Comparison of ENCODE assay signal across 8 cellular contexts in the genomic region with DNA sequence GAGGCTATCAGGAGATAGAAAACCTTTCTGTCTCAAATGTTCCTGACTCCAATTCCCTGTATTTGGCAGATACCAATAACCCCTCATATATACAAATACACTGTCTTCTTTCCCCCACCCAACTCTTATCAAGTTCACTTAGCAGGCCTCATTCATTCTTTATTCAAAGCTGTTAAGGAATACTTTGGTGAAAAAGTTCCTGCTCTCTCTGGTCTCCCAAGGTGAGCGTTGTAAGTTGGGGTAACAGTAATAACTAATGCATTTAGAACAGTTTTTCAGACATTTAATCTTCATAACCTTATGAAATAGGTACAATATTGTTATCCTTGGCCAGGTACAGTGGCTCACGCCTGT. TPM values are rescaled to one million over a fixed set of nuclear protein-coding genes. Genes with fewer than 3 reads are reported as not detected.
DNase-seq lines count a peak whose midpoint lies in the region; ATAC-seq and TF ChIP-seq lines count a peak whose summit lies in the region.

No MANE protein-coding gene starts in this region.

- H3K36me3 Mint-ChIP-seq in Caco-2 (ENCODE audit: insufficient read depth, unreplicated experiment): no peaks in the 10 kb centered on the region

- no peaks in the 10 kb centered on the region for H3K9me3 Mint-ChIP-seq in Caco-2 (ENCODE audit: unreplicated experiment)

- CTCF ChIA-PET in Caco-2 (lab: Charles Lee): interaction anchor here (0.5 to 3.8 kb wide), 27 partner anchors 9 to 450 kb away, joined by 3 to 37 read pairs (median 7); partner anchors contain the start of genes CD63, ORMDL2, PA2G4 and PYM1

- no peak overlapping the region for H3K27ac ChIP-seq in colonic mucosa
- H3K27ac ChIP-seq in mesendoderm (ENCODE audit: low read depth, low read length): no peak overlapping the region

- DNase-seq in Caco-2 (no peak), MG63 (no peak), colonic mucosa (no peak), cerebellar cortex (ENCODE audit: low spot score) (no peak), cerebellar nuclear complex (lab: John Stamatoyannopoulos, UW) (no peak), mesendoderm (no peak)

- H3K4me3 ChIP-seq in Caco-2 (ENCODE audit: low read depth, low read length) (no peak overlapping the region), MG63 (peak overlapping the region; percentile 63), colonic mucosa (peak overlapping the region; percentile 37), neuron (ENCODE audit: low read length) (peak overlapping the region; percentile 58), mesendoderm (ENCODE audit: low read length) (no peak overlapping the region)

- peaks cover 28% of the 10 kb centered on the region for H3K4me1 Mint-ChIP-seq in Caco-2 (ENCODE audit: low read depth, unreplicated experiment)

- no peak overlapping the region for H3K4me2 ChIP-seq in mesendoderm (ENCODE audit: low read length)

- intact Hi-C loops in Caco-2 (cut with micrococcal nuclease; ENCODE audit: unreplicated experiment) (loop anchor here (1.0 to 2.0 kb wide), 3 partner anchors 188 to 258 kb away; partner anchors contain the start of genes PYM1 and SUOX), colonic mucosa (cut with DNase I) (loop anchor here (5.0 kb wide), 1 partner anchor 198 kb away; no protein-coding TSS in a partner anchor)

- no peaks in the 10 kb centered on the region for H3K27me3 ChIP-seq in Caco-2 (replicated peaks; ENCODE audit: control insufficient read depth, insufficient read depth, low read length)
- H3K27me3 ChIP-seq in MG63: no peaks in the 10 kb centered on the region
- H3K27me3 ChIP-seq in colonic mucosa: no peaks in the 10 kb centered on the region
- no peaks in the 10 kb centered on the region for H3K27me3 ChIP-seq in neuron (ENCODE audit: insufficient read depth, low read length)
- no peaks in the 10 kb centered on the region for H3K27me3 ChIP-seq in mesendoderm (ENCODE audit: insufficient read depth, low read length, poor library complexity)

- no peak overlapping the region for H3K27ac Mint-ChIP-seq in Caco-2 (ENCODE audit: unreplicated experiment)

- no peak overlapping the region for H2BK120ac ChIP-seq in mesendoderm (ENCODE audit: low read depth, low read length)

- H3K36me3 ChIP-seq in Caco-2 (ENCODE audit: control insufficient read depth, insufficient read depth, low read length) (no peaks in the 10 kb centered on the region), MG63 (no peaks in the 10 kb centered on the region), colonic mucosa (no peaks in the 10 kb centered on the region), neuron (ENCODE audit: insufficient read depth, low read length) (no peaks in the 10 kb centered on the region), mesendoderm (ENCODE audit: control insufficient read depth, insufficient read depth, low read length) (no peaks in the 10 kb centered on the region)

- H4K8ac ChIP-seq in mesendoderm (ENCODE audit: low read depth, low read length): no peak overlapping the region

- no peak overlapping the region for H2BK5ac ChIP-seq in mesendoderm (ENCODE audit: low read length)

- no peak for ATAC-seq in GM18502 (IDR thresholded peaks at IDR 0.05; ENCODE audit: poor library complexity, unreplicated experiment)

- H2AFZ ChIP-seq in neuron (ENCODE audit: low read depth, low read length): no peak overlapping the region

- TF ChIP-seq CTCF in Caco-2 (IDR thresholded peaks at IDR 0.05; ENCODE audit: insufficient read depth in 1 of 2, low read depth in 1 of 2, low read length in 1 of 2, severe bottlenecking in 1 of 2, unreplicated experiment in 1 of 2) (no peak), colonic mucosa (IDR thresholded peaks at IDR 0.05) (peak; percentile 30)

- H3K56ac ChIP-seq in mesendoderm (ENCODE audit: low read length): no peak overlapping the region

- H3K23ac ChIP-seq in mesendoderm (ENCODE audit: low read length): no peak overlapping the region

- POLR2A ChIA-PET in Caco-2 (lab: Charles Lee): interaction anchor here (0.8 to 1.2 kb wide), 2 partner anchors 9 to 79 kb away, joined by 3 to 9 read pairs; partner anchors contain the start of genes ORMDL2 and SARNP

- peaks cover 2% of the 10 kb centered on the region for H3K79me1 ChIP-seq in mesendoderm (ENCODE audit: low read length)

- no TSS peak for BruUV-seq in Caco-2 (replicated peaks; lab: Mats Ljungman, UMichigan)

- peaks cover 1% of the 10 kb centered on the region for H3K79me2 ChIP-seq in mesendoderm (ENCODE audit: control insufficient read depth, insufficient read depth, low read length)

- WGBS in mesendoderm (ENCODE audit: extremely low coverage, insufficient coverage, low lambda C conversion rate): no CpG with 5 or more reads among the region's 2 CpGs

- H3K9me3 ChIP-seq in Caco-2: no peaks in the 10 kb centered on the region
- no peaks in the 10 kb centered on the region for H3K9me3 ChIP-seq in MG63
- no peaks in the 10 kb centered on the region for H3K9me3 ChIP-seq in colonic mucosa
- H3K9me3 ChIP-seq in neuron (ENCODE audit: low read length): no peaks in the 10 kb centered on the region

- no peak overlapping the region for H3K18ac ChIP-seq in mesendoderm (ENCODE audit: low read length)

- no peak overlapping the region for H4K5ac ChIP-seq in mesendoderm (ENCODE audit: low read length)

- no peak overlapping the region for H2BK15ac ChIP-seq in mesendoderm (replicated peaks; ENCODE audit: low read depth)

- H3K4ac ChIP-seq in mesendoderm (ENCODE audit: low read depth, low read length): no peak overlapping the region

- no peak overlapping the region for H2AK5ac ChIP-seq in mesendoderm (ENCODE audit: low read length)

- H3K4me1 ChIP-seq in Caco-2 (peaks cover 14% of the 10 kb centered on the region), colonic mucosa (peaks cover 9% of the 10 kb centered on the region), neuron (ENCODE audit: insufficient read depth, low read length) (peaks cover 25% of the 10 kb centered on the region), mesendoderm (ENCODE audit: control insufficient read depth, low read depth, low read length) (peaks cover 3% of the 10 kb centered on the region)

- H3K9ac ChIP-seq in colonic mucosa (ENCODE audit: low read depth in 2 of 2, low read length in 2 of 2) (peak overlapping the region in 1 of 2 donors; percentile 76), mesendoderm (ENCODE audit: low read length) (no peak overlapping the region)

- H3K4me3 Mint-ChIP-seq in Caco-2 (ENCODE audit: unreplicated experiment): peak overlapping the region; percentile 77

- H3K27me3 Mint-ChIP-seq in Caco-2 (ENCODE audit: insufficient read depth, unreplicated experiment): no peaks in the 10 kb centered on the region

RNA-seq across cellular contexts. Expression of gene GDF11, which starts 3.9 kb away (rescaled TPM):
- 11.0 and 13.3 TPM in 2 replicates for total RNA-seq in Caco-2 (2022)
- 2.8 and 3.9 TPM in 2 replicates for total RNA-seq in MG63 (2014; rRNA removed; shearing (Covaris generic); ENCODE audit: low replicate concordance)
- total RNA-seq in colonic mucosa: 1 to 10 TPM; 3.2 to 3.7 TPM
- polyA plus RNA-seq in mesendoderm (2013, experiment 1 of 2): 6.5 TPM
- 7.0 TPM for polyA plus RNA-seq in mesendoderm (2013, experiment 2 of 2)

RNA-seq across cellular contexts. Expression of gene CD63, which starts 10.2 kb away (rescaled TPM):
- 947 and 983 TPM in 2 replicates for total RNA-seq in Caco-2 (2022)
- total RNA-seq in MG63 (2014; rRNA removed; shearing (Covaris generic); ENCODE audit: low replicate concordance): 1,474 and 1,678 TPM in 2 replicates
- 1,000 to 10,000 TPM in 1 of 2 donors, 100 to 1,000 TPM in 1; 707 to 1,094 TPM for total RNA-seq in colonic mucosa
- 760 TPM for polyA plus RNA-seq in mesendoderm (2013, experiment 1 of 2)
- 752 TPM for polyA plus RNA-seq in mesendoderm (2013, experiment 2 of 2)

RNA-seq across cellular contexts. Expression of gene RDH5, which starts 18.8 kb away (rescaled TPM):
- 6.0 and 9.7 TPM in 2 replicates for total RNA-seq in Caco-2 (2022)
- total RNA-seq in MG63 (2014; rRNA removed; shearing (Covaris generic); ENCODE audit: low replicate concordance): 3.1 and 5.0 TPM in 2 replicates
- total RNA-seq in colonic mucosa: 10 to 100 TPM; 22.6 to 29.6 TPM
- polyA plus RNA-seq in mesendoderm (2013, experiment 1 of 2): 2.5 TPM
- polyA plus RNA-seq in mesendoderm (2013, experiment 2 of 2): 2.0 TPM

RNA-seq across cellular contexts. Expression of gene BLOC1S1, which starts 23.2 kb away (rescaled TPM):
- total RNA-seq in Caco-2 (2022) (59.4 and 73.7 TPM in 2 replicates), colonic mucosa (100 to 1,000 TPM; 214 to 242 TPM)
- total RNA-seq in MG63 (2014; rRNA removed; shearing (Covaris generic); ENCODE audit: low replicate concordance): 75.7 and 97.6 TPM in 2 replicates
- polyA plus RNA-seq in mesendoderm (2013, experiment 1 of 2): 63.3 TPM
- polyA plus RNA-seq in mesendoderm (2013, experiment 2 of 2): 65.5 TPM

RNA-seq across cellular contexts. Expression of gene ITGA7, which starts 31.3 kb away (rescaled TPM):
- total RNA-seq in Caco-2 (2022): 46.1 and 47.0 TPM in 2 replicates
- 18.8 and 27.4 TPM in 2 replicates for total RNA-seq in MG63 (2014; rRNA removed; shearing (Covaris generic); ENCODE audit: low replicate concordance)
- 10 to 100 TPM; 10.8 to 64.4 TPM for total RNA-seq in colonic mucosa
- 20.8 TPM for polyA plus RNA-seq in mesendoderm (2013, experiment 1 of 2)
- 20.1 TPM for polyA plus RNA-seq in mesendoderm (2013, experiment 2 of 2)

Comparison
In these comparisons a context has a peak if more than half of its experiments do, and no peak if none do; other contexts are left out.
1. H3K4me3 ChIP-seq: peak in MG63 (single experiment), colonic mucosa (single experiment) and neuron (single experiment); none in Caco-2 (single experiment) and mesendoderm (single experiment).